In the genomic region with DNA sequence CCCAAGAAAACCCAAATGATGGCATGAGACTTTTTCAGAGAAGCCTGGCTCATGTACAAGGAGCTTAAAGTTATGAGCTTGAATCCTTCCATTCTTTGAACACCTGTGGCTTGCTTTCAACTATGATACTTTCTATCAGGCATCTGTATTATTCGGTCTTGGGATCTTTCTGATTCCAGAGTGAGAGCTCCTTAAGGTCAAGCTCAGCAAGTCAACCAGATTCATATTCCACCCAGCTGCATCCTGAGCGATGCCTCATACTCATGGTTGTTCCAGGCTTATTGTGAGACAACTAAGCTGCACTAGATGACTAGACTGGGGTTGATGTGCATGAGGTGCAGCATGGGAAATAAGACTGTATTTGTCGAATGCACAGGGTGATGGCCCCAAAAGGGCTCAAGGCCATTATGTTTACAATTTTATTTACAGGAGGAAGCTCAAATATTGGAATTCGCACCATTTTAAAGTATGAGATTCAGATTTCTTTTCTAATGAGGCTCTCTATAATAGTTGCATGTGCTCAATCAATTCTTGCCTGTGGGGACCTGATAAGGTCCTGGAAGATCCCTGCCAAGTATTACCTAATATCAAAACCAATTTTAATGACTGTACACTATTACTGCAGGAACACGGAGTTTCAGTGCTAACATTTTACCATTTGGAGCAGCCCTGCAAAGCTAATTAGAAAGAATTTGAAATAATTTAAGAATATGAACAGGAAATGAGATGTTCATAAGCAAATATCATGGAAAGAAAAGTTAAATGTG, we compare ENCODE assay signal across 22 cellular contexts.
"Had no signal": no experiment of that assay in that cellular context is flagged by ENCODE, and none has a peak within 500 bp of the region (broad histone marks: within the 10 kb centered on the region; RNA-seq: fewer than 3 reads in every experiment).

No MANE protein-coding gene starts in this region.

- H3K27me3 ChIP-seq: SJSA1 had no signal

- H3K36me3 ChIP-seq: SJSA1 had no signal

- DNase-seq: KBM-7, MV-4-11, NCI-H1048, NCI-H1105 treated with DMSO at 0.1 percent for 48 hours, NCI-H1417 treated with DMSO at 0.1 percent for 48 hours, NCI-H146, NCI-H1694 treated with DMSO at 0.1 percent for 48 hours, NCI-H1930, NCI-H2081, NCI-H2107, NCI-H226, NCI-H446, NCI-H510A, NCI-H524 treated with DMSO at 0.1 percent for 48 hours, NCI-H69, NCI-H774, Right ventricle myocardium superior, RPMI8226, SIG-M5 had no signal

- H3K4me3 ChIP-seq: SJSA1, SK-N-MC had no signal

- H3K27ac ChIP-seq: HL-60, SJSA1, SK-N-MC had no signal

- H3K9me3 ChIP-seq: SJSA1 had no signal

- H3K4me1 ChIP-seq: SJSA1 had no signal
